ENCODE assay signal across 8 cellular contexts in genomic region chr12:10721654-10722501, GRCh38. TPM values are rescaled to one million over a fixed set of nuclear protein-coding genes. Genes with fewer than 3 reads are reported as not detected.
DNase-seq lines count a peak whose midpoint lies in the region; ATAC-seq and TF ChIP-seq lines count a peak whose summit lies in the region.

No MANE protein-coding gene starts in this region.

- H3K4me3 ChIP-seq in HEK293 (ENCODE audit: low read depth, low read length) (peak overlapping the region; percentile 99), colonic mucosa (peak overlapping the region; percentile 96)

- H3K9ac ChIP-seq in colonic mucosa (ENCODE audit: low read depth in 2 of 2, low read length in 2 of 2): peak overlapping the region; percentile 94 to 99

- intact Hi-C loops in colonic mucosa (cut with DNase I): no loop called here

- DNase-seq in Daoy (ENCODE audit: low read depth): peak; percentile 81
- peak; percentile 14 for DNase-seq in NCI-H2081 treated with DMSO at 0.1 percent for 48 hours (lab: John Stamatoyannopoulos, UW)
- peak; percentile 92 for DNase-seq in colonic mucosa
- DNase-seq in stimulated activated CD4-positive, alpha-beta T cell treated with anti-CD3 and anti-CD28 coated beads, Interleukin-1b, Interleukin-23, amount 100 ng/mL, for 48 hours: peak; percentile 69
- DNase-seq in NCI-H1092 (lab: John Stamatoyannopoulos, UW): no peak

- H3K27ac ChIP-seq in HEK293 (ENCODE audit: extremely low read depth, low read depth, low read length): peak overlapping the region; percentile 96
- H3K27ac ChIP-seq in colonic mucosa: peak overlapping the region; percentile 96
- H3K27ac ChIP-seq in layer of hippocampus (ENCODE audit: low read depth, low read length): peak overlapping the region; percentile 84

- TF ChIP-seq CTCF in HEK293 (tag by site-specific recombination; IDR thresholded peaks at IDR 0.05): peak; percentile 74
- no peak for TF ChIP-seq CTCF in colonic mucosa (IDR thresholded peaks at IDR 0.05)

- POLR2A ChIA-PET in HEK293 (lab: Yijun Ruan, JAX): interaction anchor here (1.5 kb wide), 1 partner anchor 449 kb away, joined by 5 read pairs; the partner anchor contains the start of gene SMIM10L1

- H3K4me1 ChIP-seq in HEK293 (ENCODE audit: control insufficient read depth, insufficient read depth, low read length): peaks cover 35% of the 10 kb centered on the region
- peaks cover 5% of the 10 kb centered on the region for H3K4me1 ChIP-seq in colonic mucosa

- H3K27me3 ChIP-seq in colonic mucosa (no peaks in the 10 kb centered on the region), layer of hippocampus (ENCODE audit: control insufficient read depth, insufficient read depth, low read length) (no peaks in the 10 kb centered on the region)

- H3K9me3 ChIP-seq in HEK293 (ENCODE audit: control insufficient read depth, insufficient read depth, low read depth, low read length) (no peaks in the 10 kb centered on the region), colonic mucosa (no peaks in the 10 kb centered on the region)

- peak; percentile 21 to 28 for ATAC-seq in activated CD4-positive, CD25-positive, alpha-beta regulatory T cell treated with anti-CD3 and anti-CD28 coated beads, Interleukin-2, amount 50 U/mL, for 24 hours

- H3K36me3 ChIP-seq in HEK293 (ENCODE audit: control insufficient read depth in 2 of 2, insufficient read depth in 1 of 2, low read length in 2 of 2): no peaks in the 10 kb centered on the region
- no peaks in the 10 kb centered on the region for H3K36me3 ChIP-seq in colonic mucosa

- CTCF ChIA-PET in HEK293 (lab: Yijun Ruan, JAX): interaction anchor here (3.5 kb wide), 1 partner anchor 28 kb away, joined by 21 read pairs; no protein-coding TSS in a partner anchor

TF ChIP-seq in HEK293, 187 proteins besides CTCF, POLR2A, EP300 and RAD21 (continues in another document):
- no peak for TF ChIP-seq ZNF596 (tag by site-specific recombination; IDR thresholded peaks at IDR 0.05)
- TF ChIP-seq ZNF140 (tag by site-specific recombination; IDR thresholded peaks at IDR 0.05): no peak
- TF ChIP-seq HOXD13 (CRISPR knock-in tag; IDR thresholded peaks at IDR 0.05; ENCODE audit: borderline replicate concordance): peak; percentile 64; the same call in 1 of the 2 replicates
- peak; percentile 71; the same call in 1 of the 2 replicates for TF ChIP-seq SCRT1 (tag by site-specific recombination; IDR thresholded peaks at IDR 0.05; ENCODE audit: borderline replicate concordance)
- no peak for TF ChIP-seq ZNF311 (tag by site-specific recombination; IDR thresholded peaks at IDR 0.05; ENCODE audit: borderline replicate concordance)
- no peak for TF ChIP-seq ZNF626 (tag by site-specific recombination; IDR thresholded peaks at IDR 0.05)
- no peak for TF ChIP-seq ZNF266 (tag by site-specific recombination; IDR thresholded peaks at IDR 0.05; ENCODE audit: low read depth)
- no peak for TF ChIP-seq ZNF423 (tag by site-specific recombination; IDR thresholded peaks at IDR 0.05)
- no peak for TF ChIP-seq ZFP41 (tag by site-specific recombination; IDR thresholded peaks at IDR 0.05; ENCODE audit: borderline replicate concordance)
- TF ChIP-seq, protein P1, sequence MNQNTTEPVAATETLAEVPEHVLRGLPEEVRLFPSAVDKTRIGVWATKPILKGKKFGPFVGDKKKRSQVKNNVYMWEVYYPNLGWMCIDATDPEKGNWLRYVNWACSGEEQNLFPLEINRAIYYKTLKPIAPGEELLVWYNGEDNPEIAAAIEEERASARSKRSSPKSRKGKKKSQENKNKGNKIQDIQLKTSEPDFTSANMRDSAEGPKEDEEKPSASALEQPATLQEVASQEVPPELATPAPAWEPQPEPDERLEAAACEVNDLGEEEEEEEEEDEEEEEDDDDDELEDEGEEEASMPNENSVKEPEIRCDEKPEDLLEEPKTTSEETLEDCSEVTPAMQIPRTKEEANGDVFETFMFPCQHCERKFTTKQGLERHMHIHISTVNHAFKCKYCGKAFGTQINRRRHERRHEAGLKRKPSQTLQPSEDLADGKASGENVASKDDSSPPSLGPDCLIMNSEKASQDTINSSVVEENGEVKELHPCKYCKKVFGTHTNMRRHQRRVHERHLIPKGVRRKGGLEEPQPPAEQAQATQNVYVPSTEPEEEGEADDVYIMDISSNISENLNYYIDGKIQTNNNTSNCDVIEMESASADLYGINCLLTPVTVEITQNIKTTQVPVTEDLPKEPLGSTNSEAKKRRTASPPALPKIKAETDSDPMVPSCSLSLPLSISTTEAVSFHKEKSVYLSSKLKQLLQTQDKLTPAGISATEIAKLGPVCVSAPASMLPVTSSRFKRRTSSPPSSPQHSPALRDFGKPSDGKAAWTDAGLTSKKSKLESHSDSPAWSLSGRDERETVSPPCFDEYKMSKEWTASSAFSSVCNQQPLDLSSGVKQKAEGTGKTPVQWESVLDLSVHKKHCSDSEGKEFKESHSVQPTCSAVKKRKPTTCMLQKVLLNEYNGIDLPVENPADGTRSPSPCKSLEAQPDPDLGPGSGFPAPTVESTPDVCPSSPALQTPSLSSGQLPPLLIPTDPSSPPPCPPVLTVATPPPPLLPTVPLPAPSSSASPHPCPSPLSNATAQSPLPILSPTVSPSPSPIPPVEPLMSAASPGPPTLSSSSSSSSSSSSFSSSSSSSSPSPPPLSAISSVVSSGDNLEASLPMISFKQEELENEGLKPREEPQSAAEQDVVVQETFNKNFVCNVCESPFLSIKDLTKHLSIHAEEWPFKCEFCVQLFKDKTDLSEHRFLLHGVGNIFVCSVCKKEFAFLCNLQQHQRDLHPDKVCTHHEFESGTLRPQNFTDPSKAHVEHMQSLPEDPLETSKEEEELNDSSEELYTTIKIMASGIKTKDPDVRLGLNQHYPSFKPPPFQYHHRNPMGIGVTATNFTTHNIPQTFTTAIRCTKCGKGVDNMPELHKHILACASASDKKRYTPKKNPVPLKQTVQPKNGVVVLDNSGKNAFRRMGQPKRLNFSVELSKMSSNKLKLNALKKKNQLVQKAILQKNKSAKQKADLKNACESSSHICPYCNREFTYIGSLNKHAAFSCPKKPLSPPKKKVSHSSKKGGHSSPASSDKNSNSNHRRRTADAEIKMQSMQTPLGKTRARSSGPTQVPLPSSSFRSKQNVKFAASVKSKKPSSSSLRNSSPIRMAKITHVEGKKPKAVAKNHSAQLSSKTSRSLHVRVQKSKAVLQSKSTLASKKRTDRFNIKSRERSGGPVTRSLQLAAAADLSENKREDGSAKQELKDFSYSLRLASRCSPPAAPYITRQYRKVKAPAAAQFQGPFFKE (tag by site-specific recombination; IDR thresholded peaks at IDR 0.05; ENCODE audit: borderline replicate concordance): no peak
- no peak for TF ChIP-seq MYNN (tag by site-specific recombination; IDR thresholded peaks at IDR 0.05; ENCODE audit: borderline replicate concordance)
- TF ChIP-seq, protein P2, sequence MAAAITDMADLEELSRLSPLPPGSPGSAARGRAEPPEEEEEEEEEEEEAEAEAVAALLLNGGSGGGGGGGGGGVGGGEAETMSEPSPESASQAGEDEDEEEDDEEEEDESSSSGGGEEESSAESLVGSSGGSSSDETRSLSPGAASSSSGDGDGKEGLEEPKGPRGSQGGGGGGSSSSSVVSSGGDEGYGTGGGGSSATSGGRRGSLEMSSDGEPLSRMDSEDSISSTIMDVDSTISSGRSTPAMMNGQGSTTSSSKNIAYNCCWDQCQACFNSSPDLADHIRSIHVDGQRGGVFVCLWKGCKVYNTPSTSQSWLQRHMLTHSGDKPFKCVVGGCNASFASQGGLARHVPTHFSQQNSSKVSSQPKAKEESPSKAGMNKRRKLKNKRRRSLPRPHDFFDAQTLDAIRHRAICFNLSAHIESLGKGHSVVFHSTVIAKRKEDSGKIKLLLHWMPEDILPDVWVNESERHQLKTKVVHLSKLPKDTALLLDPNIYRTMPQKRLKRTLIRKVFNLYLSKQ (tag by site-specific recombination; IDR thresholded peaks at IDR 0.05; ENCODE audit: borderline replicate concordance): no peak
- no peak for TF ChIP-seq RBAK (tag by site-specific recombination; IDR thresholded peaks at IDR 0.05)
- peak; percentile 69 for TF ChIP-seq PRDM1 (tag by site-specific recombination; IDR thresholded peaks at IDR 0.05)
- TF ChIP-seq SP2 (tag by site-specific recombination; IDR thresholded peaks at IDR 0.05): peak; percentile 79
- TF ChIP-seq ELK4 (IDR thresholded peaks at IDR 0.05; ENCODE audit: borderline replicate concordance, low read depth, low read length): no peak
- TF ChIP-seq ZNF621 (tag by site-specific recombination; IDR thresholded peaks at IDR 0.05): no peak
- TF ChIP-seq ZNF202 (tag by site-specific recombination; IDR thresholded peaks at IDR 0.05; ENCODE audit: borderline replicate concordance): no peak
- TF ChIP-seq ZFP3 (tag by site-specific recombination; IDR thresholded peaks at IDR 0.05; ENCODE audit: low read depth): no peak
- TF ChIP-seq HOXC10 (CRISPR knock-in tag; IDR thresholded peaks at IDR 0.05): no peak
- peak; percentile 100 for TF ChIP-seq ZNF629 (tag by site-specific recombination; IDR thresholded peaks at IDR 0.05)
- peak; percentile 52; the same call in 1 of the 2 replicates for TF ChIP-seq INSM2 (tag by site-specific recombination; IDR thresholded peaks at IDR 0.05)

RNA-seq across cellular contexts. Expression of gene YBX3, which starts 1.2 kb away (rescaled TPM):
- total RNA-seq in Daoy (2014; rRNA removed; shearing (Covaris generic)): 25.3 and 27.6 TPM in 2 replicates
- total RNA-seq in colonic mucosa: 100 to 1,000 TPM; 162 to 166 TPM

RNA-seq across cellular contexts. Expression of gene STYK1, which starts 48.0 kb away (rescaled TPM):
- total RNA-seq in Daoy (2014; rRNA removed; shearing (Covaris generic)): 0.17 and 1.0 TPM in 2 replicates
- total RNA-seq in colonic mucosa: 10 to 100 TPM; 24.5 to 53.3 TPM

Comparison
In these comparisons a context has a peak if more than half of its experiments do, and no peak if none do; other contexts are left out.
1. RNA of gene STYK1, which starts 48.0 kb away (total RNA-seq): 24.5 to 53.3 TPM in colonic mucosa; 0.17 to 1.0 TPM in Daoy; every median in the first group is over 10 times any median in the second.
2. Peak in every context shown above with its lines, with median percentiles within 50 percentile points of each other: H3K27ac ChIP-seq.